1 cellular context compared by ENCODE assay signal in genomic region chr7:51069411-51070083, GRCh38.
TF ChIP-seq lines count a peak whose summit lies in the region.

No MANE protein-coding gene starts in this region.

TF ChIP-seq in GM23338, 12 proteins besides CTCF, POLR2A, EP300 and RAD21 (continued from another document):
- TF ChIP-seq REST (IDR thresholded peaks at IDR 0.05; ENCODE audit: unreplicated experiment) = no peak
